ENCODE assay signal across 8 cellular contexts in the genomic region with DNA sequence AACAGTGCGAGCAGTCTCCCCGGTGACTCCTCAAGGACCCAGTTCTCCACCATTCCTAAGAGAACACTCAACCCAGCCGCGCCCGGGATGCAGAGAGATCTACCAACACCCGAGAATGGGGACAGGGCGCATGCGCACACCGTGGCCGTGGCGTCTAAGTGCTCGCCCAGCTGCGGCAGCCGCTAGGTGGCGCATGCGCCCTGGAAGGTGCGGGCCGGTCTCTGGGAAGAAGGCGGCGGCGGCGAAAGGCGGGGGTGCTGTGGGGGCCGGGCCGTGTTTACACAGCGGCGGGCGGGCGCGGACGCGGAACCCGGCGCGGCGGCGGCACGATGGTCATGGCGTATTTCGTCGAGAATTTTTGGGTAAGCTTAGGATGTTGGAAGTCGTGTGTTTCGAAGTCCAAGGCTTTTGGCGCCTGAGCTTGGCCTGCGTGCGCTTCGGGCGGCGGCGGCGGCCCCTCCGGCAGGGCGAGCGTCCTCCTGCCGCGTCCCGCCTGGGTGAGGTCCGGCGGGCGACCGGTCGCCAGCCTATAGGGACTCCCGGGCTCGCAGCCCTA. TPM values are rescaled to one million over a fixed set of nuclear protein-coding genes. Genes with fewer than 3 reads are reported as not detected.
DNase-seq lines count a peak whose midpoint lies in the region; ATAC-seq and TF ChIP-seq lines count a peak whose summit lies in the region.

A gene with protein sequence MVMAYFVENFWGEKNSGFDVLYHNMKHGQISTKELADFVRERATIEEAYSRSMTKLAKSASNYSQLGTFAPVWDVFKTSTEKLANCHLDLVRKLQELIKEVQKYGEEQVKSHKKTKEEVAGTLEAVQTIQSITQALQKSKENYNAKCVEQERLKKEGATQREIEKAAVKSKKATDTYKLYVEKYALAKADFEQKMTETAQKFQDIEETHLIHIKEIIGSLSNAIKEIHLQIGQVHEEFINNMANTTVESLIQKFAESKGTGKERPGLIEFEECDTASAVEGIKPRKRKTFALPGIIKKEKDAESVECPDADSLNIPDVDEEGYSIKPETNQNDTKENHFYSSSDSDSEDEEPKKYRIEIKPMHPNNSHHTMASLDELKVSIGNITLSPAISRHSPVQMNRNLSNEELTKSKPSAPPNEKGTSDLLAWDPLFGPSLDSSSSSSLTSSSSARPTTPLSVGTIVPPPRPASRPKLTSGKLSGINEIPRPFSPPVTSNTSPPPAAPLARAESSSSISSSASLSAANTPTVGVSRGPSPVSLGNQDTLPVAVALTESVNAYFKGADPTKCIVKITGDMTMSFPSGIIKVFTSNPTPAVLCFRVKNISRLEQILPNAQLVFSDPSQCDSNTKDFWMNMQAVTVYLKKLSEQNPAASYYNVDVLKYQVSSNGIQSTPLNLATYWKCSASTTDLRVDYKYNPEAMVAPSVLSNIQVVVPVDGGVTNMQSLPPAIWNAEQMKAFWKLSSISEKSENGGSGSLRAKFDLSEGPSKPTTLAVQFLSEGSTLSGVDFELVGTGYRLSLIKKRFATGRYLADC (plus strand): TSS at position 274 of the 556 bp plus-strand sequence. CDS start 56 bp downstream, at position 330.

- TF ChIP-seq POLR2A in GM18951 (IDR thresholded peaks at IDR 0.05; ENCODE audit: extremely low read depth, insufficient read depth, insufficient read length) (peak; percentile 43), spleen (IDR thresholded peaks at IDR 0.05) (peak in 2 of 3 donors; percentile 28 to 77)

- peak within 1 kb of the TSS; percentile 83 to 97 (median 94) for H3K27ac ChIP-seq in spleen

- H3K27me3 ChIP-seq in spleen (replicated peaks in 1 of 7), result peaks cover 0 to 9% (median 0%) of the 10 kb centered on the region in 7 donors

- TF ChIP-seq CTCF in AG09309 (IDR thresholded peaks at IDR 0.05; ENCODE audit: control insufficient read depth, insufficient read depth, low read depth, low read length, missing control alignments) (peak; percentile 77), spleen (IDR thresholded peaks at IDR 0.05 in 8 of 11, conservative IDR thresholded peaks at IDR 0.05 in 3 of 11) (peak; percentile 93 to 98 (median 96))

- in situ Hi-C loops in GM18951 (cut with MboI; ENCODE audit: low sequenced_read_pairs, unreplicated experiment), result no loop called here

- H3K9me3 ChIP-seq in spleen, result no peaks in the 10 kb centered on the region

- 0 to 1% (median 1%) methylated on average over 16 to 64 of the region's 64 CpGs; no CpG with 5 or more reads in 1 of the 5 donors for WGBS in spleen, 5 donors

- H3K36me3 ChIP-seq in spleen, result no peaks in the 10 kb centered on the region

- peak; percentile 98 for ATAC-seq in HG03175 (IDR thresholded peaks at IDR 0.05; ENCODE audit: unreplicated experiment)

- peaks cover 0 to 57% (median 38%) of the 10 kb centered on the region in 6 donors for H3K4me1 ChIP-seq in spleen

- peak; percentile 79 for DNase-seq in AG09309 (ENCODE audit: low read depth)
- DNase-seq in NCI-H226, result peak; percentile 96
- DNase-seq in activated CD4-positive, CD25-positive, alpha-beta regulatory T cell (lab: John Stamatoyannopoulos, UW), result peak; percentile 91 to 95 (median 92)
- DNase-seq in central memory CD4-positive, alpha-beta T cell, result peak; percentile 90
- DNase-seq in inferior parietal cortex (ENCODE audit: extremely low spot score), result peak; percentile 96
- DNase-seq in spleen, result peak; percentile 100

- H3K4me3 ChIP-seq in AG09309 (ENCODE audit: control insufficient read depth, low read depth, low read length) (peak within 1 kb of the TSS; percentile 47), spleen (peak within 1 kb of the TSS; percentile 74 to 92 (median 86))

- intact Hi-C loops in spleen (cut with DNase I; ENCODE audit: low total_unique reads), result no loop called here

RNA-seq across cellular contexts. Expression of the gene that starts here (rescaled TPM):
- total RNA-seq in spleen, result 10 to 100 TPM; 24.8 to 86.6 (median 51.8) TPM
- 10 to 100 TPM in 1 of 3 donors, 1 to 10 TPM in 2; 5.6 to 12.0 (median 7.9) TPM for polyA plus RNA-seq in spleen

Comparison
In these comparisons a context has a peak if more than half of its experiments do, and no peak if none do; other contexts are left out.
1. Peak in every context shown above with its lines: DNase-seq, ATAC-seq, H3K4me3 ChIP-seq and H3K27ac ChIP-seq.